17 cellular contexts compared by ENCODE assay signal in the genomic region with DNA sequence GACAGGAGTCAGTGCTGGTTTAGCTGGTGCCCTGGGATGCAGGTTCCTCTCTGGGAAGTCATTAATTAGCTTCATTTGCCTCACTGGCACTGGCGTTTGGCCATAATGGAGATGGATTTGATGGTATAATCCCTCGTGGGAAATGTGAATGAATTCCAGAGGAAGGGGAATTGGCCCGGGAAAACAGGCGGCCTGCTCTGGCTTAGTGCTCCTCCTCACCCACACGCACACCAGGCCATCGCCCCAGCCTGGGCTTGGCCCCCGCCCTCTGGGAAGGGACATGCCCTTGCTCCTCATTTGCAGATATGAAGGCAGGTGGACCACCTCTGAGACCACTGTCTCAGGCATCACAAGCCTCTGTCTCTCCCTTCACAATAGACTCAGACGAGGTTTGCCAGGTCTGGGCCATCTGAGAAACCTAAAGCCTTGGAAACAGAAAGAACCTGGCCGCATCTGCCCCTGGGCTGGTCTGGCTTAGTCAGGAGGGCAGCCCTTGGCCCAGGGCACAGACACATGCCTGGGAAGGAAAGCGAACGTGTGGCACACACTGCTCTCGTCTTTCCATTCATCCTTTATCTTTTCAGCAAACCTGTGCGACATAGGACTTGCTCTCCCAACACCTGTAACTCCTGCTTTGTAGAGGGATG.
DNase-seq lines count a peak whose midpoint lies in the region; ATAC-seq and TF ChIP-seq lines count a peak whose summit lies in the region.
"Had no signal": no experiment of that assay in that cellular context is flagged by ENCODE, and none has a peak within 500 bp of the region (broad histone marks: within the 10 kb centered on the region; RNA-seq: fewer than 3 reads in every experiment).

No MANE protein-coding gene starts in this region.

- no peak overlapping the region for H3K4me2 ChIP-seq in neural progenitor cell

- intact Hi-C loops in breast epithelium (cut with DNase I; ENCODE audit: low total_unique reads), result no loop called here

- peaks cover 85% of the 10 kb centered on the region for H3K27me3 ChIP-seq in RWPE2 (ENCODE audit: insufficient read depth, poor library complexity, severe bottlenecking)
- H3K27me3 ChIP-seq in neural progenitor cell, result no peaks in the 10 kb centered on the region
- H3K27me3 ChIP-seq in breast epithelium, result peaks cover 0 to 1% of the 10 kb centered on the region in 2 donors

- ATAC-seq in RWPE2 (ENCODE audit: low read depth), result no peak
- ATAC-seq: HCT116 had no signal

- no peaks in the 10 kb centered on the region for H3K79me2 ChIP-seq in neural progenitor cell (ENCODE audit: low read depth)

- DNase-seq in NCI-H82 (lab: John Stamatoyannopoulos, UW) (peak; percentile 19), NCI-H82 treated with DMSO at 0.1 percent for 48 hours (lab: John Stamatoyannopoulos, UW; ENCODE audit: unreplicated experiment) (no peak), RWPE2 (ENCODE audit: low spot score) (peak; percentile 74), neural progenitor cell (ENCODE audit: low spot score) (peak; percentile 6), retinal pigment epithelial cell (ENCODE audit: low read depth) (peak; percentile 4), cerebellar cortex (ENCODE audit: low spot score) (no peak), breast epithelium (ENCODE audit: low spot score in 2 of 2) (no peak), NCI-H2196 treated with DMSO at 0.1 percent for 48 hours (lab: John Stamatoyannopoulos, UW; ENCODE audit: unreplicated experiment) (no peak)
- DNase-seq: 8988T, ACHN, C1 segment of cervical spinal cord, DMS153, EL, GOT3 had no signal

- H3K4me1 ChIP-seq in RWPE2 (ENCODE audit: insufficient read depth, poor library complexity, severe bottlenecking) (no peaks in the 10 kb centered on the region), neural progenitor cell (peaks cover 9% of the 10 kb centered on the region), breast epithelium (no peaks in the 10 kb centered on the region)

- no peak overlapping the region for H3K27ac Mint-ChIP-seq in neural progenitor cell
- H3K27ac Mint-ChIP-seq: CD4-positive, alpha-beta T cell had no signal

- H3K36me3 Mint-ChIP-seq in neural progenitor cell, result no peaks in the 10 kb centered on the region

- no peak overlapping the region for H3K9ac ChIP-seq in neural progenitor cell

- H3K4me3 ChIP-seq in RWPE2 (ENCODE audit: severe bottlenecking) (no peak overlapping the region), neural progenitor cell (no peak overlapping the region), retinal pigment epithelial cell (ENCODE audit: low read length) (no peak overlapping the region), breast epithelium (no peak overlapping the region)

- no peaks in the 10 kb centered on the region for H3F3A ChIP-seq in neural progenitor cell (ENCODE audit: low read depth)

- no peaks in the 10 kb centered on the region for H4K20me1 ChIP-seq in neural progenitor cell (ENCODE audit: low read depth)

- H3K9me3 ChIP-seq in RWPE2 (ENCODE audit: severe bottlenecking) (no peaks in the 10 kb centered on the region), neural progenitor cell (ENCODE audit: low read depth) (no peaks in the 10 kb centered on the region), breast epithelium (no peaks in the 10 kb centered on the region)

- no peak for TF ChIP-seq POLR2A in breast epithelium (IDR thresholded peaks at IDR 0.05)

- H3K27ac ChIP-seq in RWPE2 (ENCODE audit: poor library complexity, severe bottlenecking) (no peak overlapping the region), neural progenitor cell (no peak overlapping the region), breast epithelium (no peak overlapping the region)
- H3K27ac ChIP-seq: HL-60 had no signal

- H3K36me3 ChIP-seq in RWPE2 (ENCODE audit: low read depth), result no peaks in the 10 kb centered on the region
- H3K36me3 ChIP-seq in neural progenitor cell, result no peaks in the 10 kb centered on the region
- H3K36me3 ChIP-seq in breast epithelium, result no peaks in the 10 kb centered on the region

- no peaks in the 10 kb centered on the region for H3K9me3 Mint-ChIP-seq in neural progenitor cell
- H3K9me3 Mint-ChIP-seq: CD4-positive, alpha-beta T cell had no signal

- TF ChIP-seq CTCF in RWPE2 (IDR thresholded peaks at IDR 0.05; ENCODE audit: poor library complexity, severe bottlenecking), result no peak
- TF ChIP-seq CTCF in neural progenitor cell (IDR thresholded peaks at IDR 0.05), result no peak
- no peak for TF ChIP-seq CTCF in retinal pigment epithelial cell (conservative IDR thresholded peaks at IDR 0.05; ENCODE audit: low read depth, low read length)
- no peak for TF ChIP-seq CTCF in breast epithelium (IDR thresholded peaks at IDR 0.05)

- peaks cover 7% of the 10 kb centered on the region for H3K27me3 Mint-ChIP-seq in neural progenitor cell (ENCODE audit: insufficient read depth, low read depth)
- H3K27me3 Mint-ChIP-seq: CD4-positive, alpha-beta T cell had no signal

- no peak overlapping the region for H2AFZ ChIP-seq in neural progenitor cell (replicated peaks)

- H3K4me1 Mint-ChIP-seq in neural progenitor cell, result peaks cover 19% of the 10 kb centered on the region

- H3K4me3 Mint-ChIP-seq in neural progenitor cell, result no peak overlapping the region
- H3K4me3 Mint-ChIP-seq: CD4-positive, alpha-beta T cell had no signal

Comparison
In these comparisons a context has a peak if more than half of its experiments do, and no peak if none do; other contexts are left out.
1. DNase-seq: peak in NCI-H82 (single experiment), RWPE2 (single experiment), neural progenitor cell (single experiment) and retinal pigment epithelial cell (single experiment); none in NCI-H82 treated with DMSO at 0.1 percent for 48 hours (single experiment), cerebellar cortex (single experiment), breast epithelium (0 of 2) and NCI-H2196 treated with DMSO at 0.1 percent for 48 hours (single experiment).